In the genomic region with DNA sequence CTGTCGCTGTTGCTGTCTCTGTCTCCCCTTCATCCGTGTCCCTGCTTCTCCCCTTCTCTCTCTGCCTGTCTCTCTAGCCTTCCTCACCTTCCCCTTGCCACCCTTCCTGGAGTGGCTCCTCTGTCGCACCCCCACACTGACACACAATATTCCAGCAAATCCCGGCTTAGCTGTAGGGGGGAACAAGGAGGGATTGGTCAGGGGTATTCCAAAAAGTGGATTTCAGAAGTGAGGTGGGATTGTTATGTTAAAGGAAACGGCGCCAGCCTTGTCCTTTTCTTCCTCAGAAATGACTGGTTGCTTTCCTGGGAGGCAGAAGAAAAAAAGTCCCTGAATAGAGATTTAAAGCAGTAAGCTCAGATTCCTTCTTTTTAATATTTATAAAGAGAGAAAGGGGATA, we compare ENCODE assay signal across 15 cellular contexts.
DNase-seq lines count a peak whose midpoint lies in the region; ATAC-seq, FAIRE-seq and TF ChIP-seq lines count a peak whose summit lies in the region.
"Had no signal": no experiment of that assay in that cellular context is flagged by ENCODE, and none has a peak within 500 bp of the region (broad histone marks: within the 10 kb centered on the region; RNA-seq: fewer than 3 reads in every experiment).

No MANE protein-coding gene starts in this region.

- no peak overlapping the region for H3K4me3 Mint-ChIP-seq in memory B cell
- peak overlapping the region; percentile 15 to 21 for H3K4me3 Mint-ChIP-seq in stimulated activated naive B cell treated with anti-CD40 and anti-IgM and Interleukin-4, amounts not matched to agents 10 μg/mL and 1 μg/mL and 100 μg/mL, for 72 hours

- peaks cover 0 to 8% of the 10 kb centered on the region in 2 donors for H3K4me1 ChIP-seq in kidney (ENCODE audit: control insufficient read depth in 1 of 2, insufficient read depth in 1 of 2, low read depth in 1 of 2, low read length in 2 of 2)

- intact Hi-C loops in kidney (cut with DNase I): no loop called here

- FAIRE-seq in HTR-8/SVneo (lab: Jason Lieb, UNC) (peak; percentile 13), kidney (lab: Jason Lieb, UNC) (no peak)
- FAIRE-seq: endothelial cell of umbilical vein, GM12892 had no signal

- peaks cover 5% of the 10 kb centered on the region for H3K36me3 Mint-ChIP-seq in memory B cell
- H3K36me3 Mint-ChIP-seq in stimulated activated naive B cell treated with anti-CD40 and anti-IgM and Interleukin-4, amounts not matched to agents 10 μg/mL and 1 μg/mL and 100 μg/mL, for 72 hours: peaks cover 13 to 28% of the 10 kb centered on the region in 2 donors

- peaks cover 0 to 5% of the 10 kb centered on the region in 2 donors for H3K9me3 ChIP-seq in kidney (ENCODE audit: control insufficient read depth in 1 of 2, low read length in 2 of 2)

- peak overlapping the region; percentile 32 for H3K27ac Mint-ChIP-seq in memory B cell
- peak overlapping the region; percentile 38 for H3K27ac Mint-ChIP-seq in stimulated activated naive B cell treated with anti-CD40 and anti-IgM and Interleukin-4, amounts not matched to agents 10 μg/mL and 1 μg/mL and 100 μg/mL, for 72 hours

- H3K36me3 ChIP-seq in kidney (ENCODE audit: control insufficient read depth in 1 of 2, insufficient read depth in 2 of 2, low read length in 2 of 2): no peaks in the 10 kb centered on the region
- H3K36me3 ChIP-seq: brain microvascular endothelial cell, ovary had no signal

- H3K9ac ChIP-seq in kidney (ENCODE audit: low read length in 2 of 2): no peak overlapping the region

- no peak overlapping the region for H3K4me3 ChIP-seq in kidney (ENCODE audit: low read length in 2 of 2)
- H3K4me3 ChIP-seq: ovary had no signal

- DNase-seq in HTR-8/SVneo (ENCODE audit: insufficient read length, low spot score): no peak
- DNase-seq in memory B cell (ENCODE audit: low spot score in 2 of 2): no peak
- no peak for DNase-seq in stimulated activated naive B cell treated with anti-CD40 and anti-IgM and Interleukin-4, amounts not matched to agents 10 μg/mL and 1 μg/mL and 100 μg/mL, for 72 hours
- no peak for DNase-seq in stimulated activated CD8-positive, alpha-beta memory T cell treated with anti-CD3 and anti-CD28 coated beads, Interleukin-4, amount 100 ng/mL, for 48 hours
- no peak for DNase-seq in central memory CD4-positive, alpha-beta T cell
- no peak for DNase-seq in kidney
- no peak for DNase-seq in H4 (ENCODE audit: low spot score)
- DNase-seq: activated CD4-positive, alpha-beta T cell treated with anti-CD3 and anti-CD28 coated beads, Interleukin-2, amount 50 U/mL, for 4 hours; brain microvascular endothelial cell; EL; NCI-H187 treated with DMSO at 0.1 percent for 48 hours; ovary had no signal

- peaks cover 22% of the 10 kb centered on the region for H3K4me1 Mint-ChIP-seq in memory B cell
- peaks cover 61 to 75% of the 10 kb centered on the region in 2 donors for H3K4me1 Mint-ChIP-seq in stimulated activated naive B cell treated with anti-CD40 and anti-IgM and Interleukin-4, amounts not matched to agents 10 μg/mL and 1 μg/mL and 100 μg/mL, for 72 hours

- TF ChIP-seq CTCF in kidney (IDR thresholded peaks at IDR 0.05; ENCODE audit: borderline replicate concordance, extremely low read depth, insufficient read depth): no peak

- peaks cover 13% of the 10 kb centered on the region for H3K9me3 Mint-ChIP-seq in memory B cell
- peaks cover 17 to 24% of the 10 kb centered on the region in 2 donors for H3K9me3 Mint-ChIP-seq in stimulated activated naive B cell treated with anti-CD40 and anti-IgM and Interleukin-4, amounts not matched to agents 10 μg/mL and 1 μg/mL and 100 μg/mL, for 72 hours

- ATAC-seq in memory B cell (ENCODE audit: low read depth): no peak
- no peak for ATAC-seq in stimulated activated naive B cell treated with anti-CD40 and anti-IgM and Interleukin-4, amounts not matched to agents 10 μg/mL and 1 μg/mL and 100 μg/mL, for 72 hours (replicated peaks)

- peak overlapping the region; percentile 98 for H3K27ac ChIP-seq in cingulate gyrus (ENCODE audit: low read depth, low read length)
- H3K27ac ChIP-seq in kidney (ENCODE audit: low read depth in 2 of 2, low read length in 2 of 2): no peak overlapping the region
- H3K27ac ChIP-seq: brain microvascular endothelial cell, ovary had no signal

- H3K27me3 Mint-ChIP-seq in memory B cell: peaks cover 5% of the 10 kb centered on the region
- H3K27me3 Mint-ChIP-seq in stimulated activated naive B cell treated with anti-CD40 and anti-IgM and Interleukin-4, amounts not matched to agents 10 μg/mL and 1 μg/mL and 100 μg/mL, for 72 hours: peaks cover 0 to 5% of the 10 kb centered on the region in 2 donors
